9 cellular contexts compared by ENCODE assay signal in the genomic region with DNA sequence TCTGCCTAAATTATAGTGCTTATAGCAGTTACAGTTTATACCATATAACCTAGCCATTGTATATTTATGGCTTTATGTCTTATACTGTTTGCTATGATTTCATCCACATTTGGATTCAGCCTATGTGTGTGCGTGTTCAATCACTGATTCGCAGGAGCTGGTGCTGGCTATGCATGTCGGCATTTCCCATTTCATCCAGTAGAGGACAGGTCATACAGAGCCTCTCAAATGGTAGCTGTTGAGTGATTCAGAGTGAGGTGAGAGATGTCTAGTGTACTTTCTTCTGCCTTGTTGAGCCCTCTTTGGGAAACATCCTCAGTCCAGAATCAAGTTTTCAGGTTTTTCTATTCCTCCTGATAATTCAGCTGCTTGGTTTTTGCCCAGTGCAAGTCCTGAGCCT.
DNase-seq lines count a peak whose midpoint lies in the region; ATAC-seq and TF ChIP-seq lines count a peak whose summit lies in the region.
"Had no signal": no experiment of that assay in that cellular context is flagged by ENCODE, and none has a peak within 500 bp of the region (broad histone marks: within the 10 kb centered on the region; RNA-seq: fewer than 3 reads in every experiment).

No MANE protein-coding gene starts in this region.

- peak; percentile 39 for TF ChIP-seq CTCF in GM12873 (IDR thresholded peaks at IDR 0.05; ENCODE audit: insufficient read depth, low read depth, low read length, missing control alignments)
- TF ChIP-seq CTCF in OCI-LY3 (IDR thresholded peaks at IDR 0.05; ENCODE audit: low read depth, low read length) = peak; percentile 21; the same call in 1 of the 2 replicates
- TF ChIP-seq CTCF in osteoblast (IDR thresholded peaks at IDR 0.05; ENCODE audit: extremely low read depth, low read depth, low read length) = peak; percentile 72

- H3K4me3 ChIP-seq in OCI-LY3 (ENCODE audit: low read length) (no peak overlapping the region), osteoblast (ENCODE audit: insufficient read depth, low read length) (no peak overlapping the region)
- H3K4me3 ChIP-seq: spleen had no signal

- H3K27ac ChIP-seq in OCI-LY3 (ENCODE audit: low read length) = no peak overlapping the region
- H3K27ac ChIP-seq in epithelial cell of prostate = no peak overlapping the region
- H3K27ac ChIP-seq in osteoblast (ENCODE audit: low read depth, low read length) = no peak overlapping the region
- H3K27ac ChIP-seq: spleen had no signal

- ATAC-seq in GM18870 (IDR thresholded peaks at IDR 0.05; ENCODE audit: unreplicated experiment) = no peak
- no peak for ATAC-seq in GM21367 (IDR thresholded peaks at IDR 0.05; ENCODE audit: unreplicated experiment)

- H4K20me1 ChIP-seq in OCI-LY3 (ENCODE audit: insufficient read depth, low read length) (no peaks in the 10 kb centered on the region), osteoblast (ENCODE audit: insufficient read depth, low read length) (no peaks in the 10 kb centered on the region)

- H2AFZ ChIP-seq in OCI-LY3 (ENCODE audit: low read depth, low read length) = no peak overlapping the region
- H2AFZ ChIP-seq in osteoblast (ENCODE audit: low read length) = no peak overlapping the region

- peaks cover 11% of the 10 kb centered on the region for H3K27me3 ChIP-seq in OCI-LY3 (ENCODE audit: low read depth, low read length)
- no peaks in the 10 kb centered on the region for H3K27me3 ChIP-seq in osteoblast (ENCODE audit: insufficient read depth, low read length)
- H3K27me3 ChIP-seq: spleen had no signal

- H3K79me2 ChIP-seq in OCI-LY3 (ENCODE audit: low read length) = no peaks in the 10 kb centered on the region
- H3K79me2 ChIP-seq in osteoblast (ENCODE audit: insufficient read depth, low read length) = no peaks in the 10 kb centered on the region

- H3K4me2 ChIP-seq in OCI-LY3 (ENCODE audit: low read length) (no peak overlapping the region), osteoblast (ENCODE audit: insufficient read depth, low read length) (no peak overlapping the region)

- no peaks in the 10 kb centered on the region for H3K36me3 ChIP-seq in OCI-LY3 (replicated peaks; ENCODE audit: low read depth, low read length)
- H3K36me3 ChIP-seq in osteoblast (ENCODE audit: insufficient read depth, low read length) = no peaks in the 10 kb centered on the region

- DNase-seq in epithelial cell of prostate (ENCODE audit: low read depth, low spot score) (peak; percentile 22), osteoblast (ENCODE audit: insufficient read length, low spot score, missing footprints) (no peak)
- DNase-seq in activated CD4-positive, CD25-positive, alpha-beta regulatory T cell (lab: John Stamatoyannopoulos, UW) = no peak
- no peak for DNase-seq in stimulated activated CD4-positive, alpha-beta T cell treated with anti-CD3 and anti-CD28 coated beads, Interleukin-4, amount 100 ng/mL, for 4 hours
- DNase-seq: spleen had no signal

- H3K4me1 ChIP-seq in OCI-LY3 (ENCODE audit: low read length) (no peaks in the 10 kb centered on the region), osteoblast (ENCODE audit: insufficient read depth, low read length) (peaks cover 5% of the 10 kb centered on the region)

- no peaks in the 10 kb centered on the region for H3K9me3 ChIP-seq in OCI-LY3 (ENCODE audit: insufficient read depth, low read length)
- no peaks in the 10 kb centered on the region for H3K9me3 ChIP-seq in osteoblast (ENCODE audit: low read depth, low read length)
- H3K9me3 ChIP-seq: spleen had no signal

- H3K9ac ChIP-seq in OCI-LY3 (ENCODE audit: low read length) = no peak overlapping the region

Comparison
In these comparisons a context has a peak if more than half of its experiments do, and no peak if none do; other contexts are left out.
1. CTCF ChIP-seq: peak in every context shown above with its lines; median percentile 72 in osteoblast; 39 in GM12873; 21 in OCI-LY3.